22 cellular contexts compared by ENCODE assay signal in the genomic region with DNA sequence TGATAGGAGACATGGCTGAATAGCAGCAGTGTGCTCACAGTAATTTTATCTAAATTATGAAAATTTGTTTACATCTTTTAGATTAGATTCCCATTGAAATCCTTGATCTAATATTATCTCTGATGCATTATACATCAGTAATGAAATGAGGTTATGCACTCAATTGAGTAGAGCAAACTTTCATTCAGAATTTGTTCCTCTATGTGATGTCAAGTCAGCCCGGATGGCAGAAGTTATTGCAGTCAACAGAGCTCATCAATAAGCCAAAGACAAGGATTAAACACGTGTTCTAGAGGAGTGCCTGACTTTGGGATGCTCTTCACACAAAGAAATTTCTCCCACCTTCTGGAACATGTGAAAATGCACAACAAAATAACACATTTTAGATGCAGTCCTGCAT.
A peak's percentile ranks its signal among the peaks of the same experiment; 100 is the strongest.
DNase-seq lines count a peak whose midpoint lies in the region; ATAC-seq and TF ChIP-seq lines count a peak whose summit lies in the region.
"Had no signal": no experiment of that assay in that cellular context is flagged by ENCODE, and none has a peak within 500 bp of the region (broad histone marks: within the 10 kb centered on the region; RNA-seq: fewer than 3 reads in every experiment).

No MANE protein-coding gene starts in this region.

- H2AFZ ChIP-seq in DND-41 (ENCODE audit: low read depth, low read length) (no peak overlapping the region), Loucy (ENCODE audit: low read length) (no peak overlapping the region)

- no peak for DNase-seq in activated naive CD4-positive, alpha-beta T cell treated with anti-CD3 and anti-CD28 coated beads, Interleukin-2, amount 50 U/mL, for 72 hours (ENCODE audit: low spot score in 2 of 2)
- DNase-seq in activated naive CD4-positive, alpha-beta T cell treated with anti-CD3 and anti-CD28 coated beads, Interleukin-2, amount 50 U/mL, for 16 hours: no peak
- DNase-seq in DND-41 (no peak), endodermal cell (no peak), breast epithelium (ENCODE audit: low spot score in 2 of 2) (no peak), DMS 273 treated with DMSO at 0.1 percent for 48 hours (lab: John Stamatoyannopoulos, UW) (no peak)
- DNase-seq in naive thymus-derived CD4-positive, alpha-beta T cell: no peak
- DNase-seq: 8988T; ACHN; BE2C; Caco-2; Calu3; CD4-positive, alpha-beta T cell; CD8-positive, alpha-beta T cell; DMS153; DMS79 treated with DMSO at 0.1 percent for 48 hours; EL; GDM1 had no signal

- intact Hi-C loops in breast epithelium (cut with DNase I; ENCODE audit: low total_unique reads): no loop called here
- intact Hi-C loops in naive thymus-derived CD4-positive, alpha-beta T cell (cut with micrococcal nuclease): no loop called here

- H3K27ac Mint-ChIP-seq in activated naive CD4-positive, alpha-beta T cell treated with anti-CD3 and anti-CD28 coated beads, Interleukin-2, amount 50 U/mL, for 72 hours: no peak overlapping the region
- no peak overlapping the region for H3K27ac Mint-ChIP-seq in endodermal cell
- peak overlapping the region in 1 of 9 donors; percentile 34 for H3K27ac Mint-ChIP-seq in naive thymus-derived CD4-positive, alpha-beta T cell
- H3K27ac Mint-ChIP-seq: CD4-positive, alpha-beta T cell; CD8-positive, alpha-beta T cell had no signal

- no peaks in the 10 kb centered on the region for H3K36me3 Mint-ChIP-seq in activated naive CD4-positive, alpha-beta T cell treated with anti-CD3 and anti-CD28 coated beads, Interleukin-2, amount 50 U/mL, for 72 hours
- H3K36me3 Mint-ChIP-seq in endodermal cell (ENCODE audit: low read depth): no peaks in the 10 kb centered on the region
- no peaks in the 10 kb centered on the region for H3K36me3 Mint-ChIP-seq in naive thymus-derived CD4-positive, alpha-beta T cell
- H3K36me3 Mint-ChIP-seq: CD8-positive, alpha-beta T cell had no signal

- H4K20me1 ChIP-seq in DND-41 (ENCODE audit: insufficient read depth, low read length): no peaks in the 10 kb centered on the region
- no peaks in the 10 kb centered on the region for H4K20me1 ChIP-seq in Loucy (ENCODE audit: insufficient read depth, low read length, poor library complexity, severe bottlenecking)
- H4K20me1 ChIP-seq: BLaER1 treated with 17β-estradiol and CSF1 and Interleukin-3, amounts not matched to agents 10 nM and 100 nM had no signal

- H3K27ac ChIP-seq in DND-41 (ENCODE audit: low read length): peak overlapping the region; percentile 64
- no peak overlapping the region for H3K27ac ChIP-seq in endodermal cell (ENCODE audit: low read depth, low read length)
- H3K27ac ChIP-seq in breast epithelium: no peak overlapping the region
- H3K27ac ChIP-seq in naive thymus-derived CD4-positive, alpha-beta T cell (ENCODE audit: low read depth, low read length): no peak overlapping the region
- H3K27ac ChIP-seq: BLaER1 treated with 17β-estradiol and CSF1 and Interleukin-3, amounts not matched to agents 10 nM and 100 nM; C4-2B had no signal

- no peaks in the 10 kb centered on the region for H3K36me3 ChIP-seq in DND-41 (ENCODE audit: insufficient read depth, low read length)
- H3K36me3 ChIP-seq in Loucy (ENCODE audit: insufficient read depth, low read length): no peaks in the 10 kb centered on the region
- H3K36me3 ChIP-seq in endodermal cell (ENCODE audit: control insufficient read depth, insufficient read depth, low read length): no peaks in the 10 kb centered on the region
- no peaks in the 10 kb centered on the region for H3K36me3 ChIP-seq in breast epithelium
- H3K36me3 ChIP-seq in naive thymus-derived CD4-positive, alpha-beta T cell (ENCODE audit: control insufficient read depth in 2 of 3, insufficient read depth in 3 of 3, low read length in 3 of 3): no peaks in the 10 kb centered on the region
- H3K36me3 ChIP-seq: BE2C; BLaER1 treated with 17β-estradiol and CSF1 and Interleukin-3, amounts not matched to agents 10 nM and 100 nM had no signal

- H3K9ac ChIP-seq in DND-41 (ENCODE audit: low read depth, low read length) (peak overlapping the region; percentile 14; the same call in 1 of the 2 replicates), Loucy (ENCODE audit: low read depth, low read length, poor library complexity, severe bottlenecking) (peak overlapping the region; percentile 67), endodermal cell (ENCODE audit: extremely low read depth, low read length, poor library complexity, severe bottlenecking) (no peak overlapping the region)
- H3K9ac ChIP-seq: BLaER1 treated with 17β-estradiol and CSF1 and Interleukin-3, amounts not matched to agents 10 nM and 100 nM had no signal

- CTCF ChIA-PET in naive thymus-derived CD4-positive, alpha-beta T cell (lab: Charles Lee): interaction anchor here (0.6 to 1.7 kb wide), 6 partner anchors 10 to 63 kb away, joined by 3 to 7 read pairs (median 4); no protein-coding TSS in a partner anchor

- 25 to 26% methylated on average over 2 of the region's 2 CpGs for WGBS in endodermal cell (ENCODE audit: insufficient coverage in 1 of 2, insufficient read length in 1 of 2), 2 experiments

- no peaks in the 10 kb centered on the region for H3K27me3 ChIP-seq in DND-41 (ENCODE audit: insufficient read depth, low read length, poor library complexity)
- no peaks in the 10 kb centered on the region for H3K27me3 ChIP-seq in Loucy (ENCODE audit: insufficient read depth, low read length, poor library complexity, severe bottlenecking)
- no peaks in the 10 kb centered on the region for H3K27me3 ChIP-seq in endodermal cell (ENCODE audit: control insufficient read depth, insufficient read depth, low read length, poor library complexity, severe bottlenecking)
- peaks cover 0 to 14% of the 10 kb centered on the region in 2 donors for H3K27me3 ChIP-seq in breast epithelium
- no peaks in the 10 kb centered on the region for H3K27me3 ChIP-seq in naive thymus-derived CD4-positive, alpha-beta T cell (ENCODE audit: control insufficient read depth in 2 of 2, insufficient read depth in 2 of 2, low read length in 2 of 2)
- H3K27me3 ChIP-seq: BLaER1 treated with 17β-estradiol and CSF1 and Interleukin-3, amounts not matched to agents 10 nM and 100 nM had no signal

- TF ChIP-seq POLR2A in breast epithelium (IDR thresholded peaks at IDR 0.05): no peak

- no peaks in the 10 kb centered on the region for H3K9me2 ChIP-seq in Loucy (replicated peaks; ENCODE audit: low read depth, low read length)

- H3K4me3 ChIP-seq in DND-41 (ENCODE audit: low read depth in 1 of 2, low read length in 2 of 2) (no peak overlapping the region), Loucy (ENCODE audit: low read length, poor library complexity, severe bottlenecking) (no peak overlapping the region), endodermal cell (ENCODE audit: low read length) (peak overlapping the region; percentile 29), breast epithelium (no peak overlapping the region)
- no peak overlapping the region for H3K4me3 ChIP-seq in naive thymus-derived CD4-positive, alpha-beta T cell (ENCODE audit: low read length)
- H3K4me3 ChIP-seq: BLaER1 treated with 17β-estradiol and CSF1 and Interleukin-3, amounts not matched to agents 10 nM and 100 nM; GM12878 had no signal

- no peaks in the 10 kb centered on the region for H3K4me1 Mint-ChIP-seq in endodermal cell
- peaks cover 6 to 46% (median 36%) of the 10 kb centered on the region in 7 donors for H3K4me1 Mint-ChIP-seq in naive thymus-derived CD4-positive, alpha-beta T cell

- no peak overlapping the region for H3K4me2 ChIP-seq in DND-41 (ENCODE audit: insufficient read depth, low read length)
- H3K4me2 ChIP-seq in Loucy (ENCODE audit: low read depth, low read length, poor library complexity, severe bottlenecking): peak overlapping the region; percentile 46

- no peak overlapping the region for H3K4me3 Mint-ChIP-seq in endodermal cell
- H3K4me3 Mint-ChIP-seq in naive thymus-derived CD4-positive, alpha-beta T cell: no peak overlapping the region
- H3K4me3 Mint-ChIP-seq: CD4-positive, alpha-beta T cell; CD8-positive, alpha-beta T cell had no signal

- H3F3A ChIP-seq in Loucy (ENCODE audit: low read depth): no peaks in the 10 kb centered on the region; the same call in 1 of the 2 replicates

- POLR2A ChIA-PET in naive thymus-derived CD4-positive, alpha-beta T cell (lab: Charles Lee): no interaction called here

- H3K79me2 ChIP-seq in DND-41 (ENCODE audit: insufficient read depth, low read length) (no peaks in the 10 kb centered on the region), Loucy (ENCODE audit: insufficient read depth, low read length) (no peaks in the 10 kb centered on the region)

- H3K27me3 Mint-ChIP-seq in endodermal cell (ENCODE audit: insufficient read depth): no peaks in the 10 kb centered on the region
- peaks cover 0 to 31% (median 0%) of the 10 kb centered on the region in 5 donors for H3K27me3 Mint-ChIP-seq in naive thymus-derived CD4-positive, alpha-beta T cell
- H3K27me3 Mint-ChIP-seq: CD4-positive, alpha-beta T cell had no signal

- TF ChIP-seq CTCF in DND-41 (IDR thresholded peaks at IDR 0.05; ENCODE audit: borderline replicate concordance, extremely low read depth, low read length, poor library complexity, severe bottlenecking) (no peak), Loucy (conservative IDR thresholded peaks at IDR 0.05; ENCODE audit: low read length) (no peak), endodermal cell (conservative IDR thresholded peaks at IDR 0.05) (no peak), breast epithelium (IDR thresholded peaks at IDR 0.05) (no peak)

- H3K9me3 ChIP-seq in DND-41 (ENCODE audit: insufficient read depth, low read length, severe bottlenecking) (no peaks in the 10 kb centered on the region), Loucy (ENCODE audit: insufficient read depth, low read depth, low read length) (no peaks in the 10 kb centered on the region), endodermal cell (ENCODE audit: control insufficient read depth, low read length) (peaks cover 94% of the 10 kb centered on the region), breast epithelium (no peaks in the 10 kb centered on the region)
- no peaks in the 10 kb centered on the region for H3K9me3 ChIP-seq in naive thymus-derived CD4-positive, alpha-beta T cell (ENCODE audit: control insufficient read depth in 2 of 3, low read length in 3 of 3)
- H3K9me3 ChIP-seq: BE2C; BLaER1 treated with 17β-estradiol and CSF1 and Interleukin-3, amounts not matched to agents 10 nM and 100 nM; Caco-2 had no signal

- H3K4me1 ChIP-seq in DND-41 (ENCODE audit: insufficient read depth, low read length): peaks cover 58% of the 10 kb centered on the region
- peaks cover 60% of the 10 kb centered on the region for H3K4me1 ChIP-seq in Loucy (ENCODE audit: insufficient read depth, low read length, poor library complexity, severe bottlenecking)
- H3K4me1 ChIP-seq in endodermal cell (ENCODE audit: control insufficient read depth, insufficient read depth, low read length): no peaks in the 10 kb centered on the region
- no peaks in the 10 kb centered on the region for H3K4me1 ChIP-seq in breast epithelium
- peaks cover 0 to 12% of the 10 kb centered on the region in 2 donors for H3K4me1 ChIP-seq in naive thymus-derived CD4-positive, alpha-beta T cell (ENCODE audit: control insufficient read depth in 2 of 2, insufficient read depth in 2 of 2, low read length in 2 of 2)
- H3K4me1 ChIP-seq: BE2C had no signal

- ATAC-seq in activated naive CD4-positive, alpha-beta T cell treated with anti-CD3 and anti-CD28 coated beads, Interleukin-2, amount 50 U/mL, for 72 hours: peak; percentile 29 to 49
- ATAC-seq in DND-41 (ENCODE audit: insufficient read depth, low read depth): no peak
- ATAC-seq in naive thymus-derived CD4-positive, alpha-beta T cell: no peak
- ATAC-seq: CD8-positive, alpha-beta T cell; GM12878 had no signal

- no peaks in the 10 kb centered on the region for H3K9me3 Mint-ChIP-seq in activated naive CD4-positive, alpha-beta T cell treated with anti-CD3 and anti-CD28 coated beads, Interleukin-2, amount 50 U/mL, for 72 hours
- peaks cover 96% of the 10 kb centered on the region for H3K9me3 Mint-ChIP-seq in endodermal cell
- no peaks in the 10 kb centered on the region for H3K9me3 Mint-ChIP-seq in naive thymus-derived CD4-positive, alpha-beta T cell
- H3K9me3 Mint-ChIP-seq: CD4-positive, alpha-beta T cell; CD8-positive, alpha-beta T cell had no signal

Comparison
In these comparisons a context has a peak if more than half of its experiments do, and no peak if none do; other contexts are left out.
1. ATAC-seq: peak in activated naive CD4-positive, alpha-beta T cell treated with anti-CD3 and anti-CD28 coated beads, Interleukin-2, amount 50 U/mL, for 72 hours (2 of 2); none in DND-41 (single experiment) and naive thymus-derived CD4-positive, alpha-beta T cell (single experiment).